In genomic region chr2:111417017-111417416, GRCh38 we compare ENCODE assay signal across 8 cellular contexts.
DNase-seq lines count a peak whose midpoint lies in the region; ATAC-seq, FAIRE-seq and TF ChIP-seq lines count a peak whose summit lies in the region.
"Not testable (repeated sequence)": the region's sequence is repeated elsewhere in the genome, so short reads cannot be mapped to it uniquely, and the experiment has no call there.

No MANE protein-coding gene starts in this region.

- not testable (repeated sequence) for FAIRE-seq in astrocyte (lab: Jason Lieb, UNC)

- H3K36me3 ChIP-seq in astrocyte (ENCODE audit: insufficient read depth, low read length); endodermal cell (ENCODE audit: control insufficient read depth, insufficient read depth, low read length); osteoblast (ENCODE audit: insufficient read depth, low read length): not testable (repeated sequence)

- not testable (repeated sequence) for H3K9me3 Mint-ChIP-seq in activated B cell treated with CpG ODN at 0.5 μM for 24 hours; astrocyte (ENCODE audit: unreplicated experiment); endodermal cell

- peak; percentile 2 for DNase-seq in EH (ENCODE audit: low read depth)
- peak; percentile 6 for DNase-seq in LHCN-M2 (ENCODE audit: low read depth)
- not testable (repeated sequence) for DNase-seq in activated B cell treated with CpG ODN at 0.5 μM for 24 hours; astrocyte (ENCODE audit: low read depth); osteoblast (ENCODE audit: insufficient read length, low spot score, missing footprints); stimulated activated naive CD8-positive, alpha-beta T cell treated with anti-CD3 and anti-CD28 coated beads, Interleukin-15, Interleukin-2, amounts not matched to agents 100 U/mL and 50 U/mL, for 24 hours
- peak; percentile 15 for DNase-seq in endodermal cell
- peak; percentile 12 for DNase-seq in left kidney (ENCODE audit: low read depth, low spot score)

- H3K9me3 ChIP-seq in astrocyte (ENCODE audit: insufficient read depth, low read depth, low read length); endodermal cell (ENCODE audit: control insufficient read depth, low read length); osteoblast (ENCODE audit: low read depth, low read length): not testable (repeated sequence)

- H3K27me3 Mint-ChIP-seq in activated B cell treated with CpG ODN at 0.5 μM for 24 hours; astrocyte (ENCODE audit: low read depth, unreplicated experiment); endodermal cell (ENCODE audit: insufficient read depth): not testable (repeated sequence)

- not testable (repeated sequence) for H3K9ac ChIP-seq in astrocyte (ENCODE audit: low read length); endodermal cell (ENCODE audit: extremely low read depth, low read length, poor library complexity, severe bottlenecking)

- peak overlapping the region; percentile 45 for H3K4me2 ChIP-seq in astrocyte (ENCODE audit: low read length)
- not testable (repeated sequence) for H3K4me2 ChIP-seq in osteoblast (ENCODE audit: insufficient read depth, low read length)

- not testable (repeated sequence) for H3K4me3 ChIP-seq in astrocyte (ENCODE audit: insufficient read depth, low read depth, low read length); endodermal cell (ENCODE audit: low read length); osteoblast (ENCODE audit: insufficient read depth, low read length)

- not testable (repeated sequence) for H3K27me3 ChIP-seq in astrocyte (ENCODE audit: insufficient read depth, low read length); endodermal cell (ENCODE audit: control insufficient read depth, insufficient read depth, low read length, poor library complexity, severe bottlenecking); osteoblast (ENCODE audit: insufficient read depth, low read length)

- H3K4me1 Mint-ChIP-seq in activated B cell treated with CpG ODN at 0.5 μM for 24 hours, result peaks cover 17% of the 10 kb centered on the region
- H3K4me1 Mint-ChIP-seq in astrocyte (ENCODE audit: low read depth, unreplicated experiment), result peaks cover 16% of the 10 kb centered on the region
- peaks cover 15% of the 10 kb centered on the region for H3K4me1 Mint-ChIP-seq in endodermal cell

- H3K36me3 Mint-ChIP-seq in activated B cell treated with CpG ODN at 0.5 μM for 24 hours (ENCODE audit: low read depth); astrocyte (ENCODE audit: low read depth, unreplicated experiment); endodermal cell (ENCODE audit: low read depth): not testable (repeated sequence)

- CTCF ChIA-PET in activated B cell treated with CpG ODN at 0.5 μM for 24 hours (lab: Charles Lee), result not testable (repeated sequence)

- H3K27ac ChIP-seq in astrocyte (ENCODE audit: low read depth, low read length) (peak overlapping the region; percentile 56), osteoblast (ENCODE audit: low read depth, low read length) (peak overlapping the region; percentile 71)
- not testable (repeated sequence) for H3K27ac ChIP-seq in endodermal cell (ENCODE audit: low read depth, low read length)

- ATAC-seq in activated B cell treated with CpG ODN at 0.5 μM for 24 hours (ENCODE audit: low read depth), result peak; percentile 18
- ATAC-seq in stimulated activated naive CD8-positive, alpha-beta T cell treated with anti-CD3 and anti-CD28 coated beads, Interleukin-15, Interleukin-2, amounts not matched to agents 100 U/mL and 50 U/mL, for 24 hours, result peak; percentile 15

- not testable (repeated sequence) for H3K4me3 Mint-ChIP-seq in activated B cell treated with CpG ODN at 0.5 μM for 24 hours; astrocyte (ENCODE audit: unreplicated experiment); endodermal cell

- not testable (repeated sequence) for H3K27ac Mint-ChIP-seq in activated B cell treated with CpG ODN at 0.5 μM for 24 hours; astrocyte (ENCODE audit: unreplicated experiment); endodermal cell

- not testable (repeated sequence) for TF ChIP-seq CTCF in activated B cell treated with CpG ODN at 0.5 μM for 24 hours (IDR thresholded peaks at IDR 0.05); astrocyte (IDR thresholded peaks at IDR 0.05; ENCODE audit: insufficient read depth, low read depth, low read length); endodermal cell (conservative IDR thresholded peaks at IDR 0.05); osteoblast (IDR thresholded peaks at IDR 0.05; ENCODE audit: extremely low read depth, low read depth, low read length)

- H3K79me2 ChIP-seq in astrocyte (ENCODE audit: insufficient read depth, low read length) (peaks cover 54% of the 10 kb centered on the region), osteoblast (ENCODE audit: insufficient read depth, low read length) (peaks cover 33% of the 10 kb centered on the region)

- peaks cover 35% of the 10 kb centered on the region for H4K20me1 ChIP-seq in astrocyte (ENCODE audit: insufficient read depth, low read length)
- not testable (repeated sequence) for H4K20me1 ChIP-seq in osteoblast (ENCODE audit: insufficient read depth, low read length)

- H2AFZ ChIP-seq in astrocyte (ENCODE audit: low read depth, low read length); osteoblast (ENCODE audit: low read length): not testable (repeated sequence)

- POLR2A ChIA-PET in activated B cell treated with CpG ODN at 0.5 μM for 24 hours (lab: Charles Lee), result not testable (repeated sequence)

- intact Hi-C loops in activated B cell treated with CpG ODN at 0.5 μM for 24 hours (cut with micrococcal nuclease), result not testable (repeated sequence)

- peaks cover 14% of the 10 kb centered on the region for H3K4me1 ChIP-seq in astrocyte (ENCODE audit: insufficient read depth, low read length)
- not testable (repeated sequence) for H3K4me1 ChIP-seq in endodermal cell (ENCODE audit: control insufficient read depth, insufficient read depth, low read length); osteoblast (ENCODE audit: insufficient read depth, low read length)
